ENCODE assay signal across 9 cellular contexts in genomic region chr5:81207009-81207408, GRCh38. TPM values are rescaled to one million over a fixed set of nuclear protein-coding genes. Genes with fewer than 3 reads are reported as not detected.
DNase-seq lines count a peak whose midpoint lies in the region; ATAC-seq and TF ChIP-seq lines count a peak whose summit lies in the region.
"Had no signal": no experiment of that assay in that cellular context is flagged by ENCODE, and none has a peak within 500 bp of the region (broad histone marks: within the 10 kb centered on the region; RNA-seq: fewer than 3 reads in every experiment).

No MANE protein-coding gene starts in this region.

- H2BK120ac ChIP-seq in mesendoderm (ENCODE audit: low read depth, low read length) = no peak overlapping the region
- H2BK120ac ChIP-seq in mesenchymal stem cell (ENCODE audit: low read depth, low read length) = no peak overlapping the region

- no peak for ATAC-seq in GM21825 (IDR thresholded peaks at IDR 0.05; ENCODE audit: unreplicated experiment)

- no peaks in the 10 kb centered on the region for H3K79me2 ChIP-seq in mesendoderm (ENCODE audit: control insufficient read depth, insufficient read depth, low read length)

- no peak overlapping the region for H3K4me3 ChIP-seq in astrocyte of the cerebellum (ENCODE audit: low read depth, low read length)
- H3K4me3 ChIP-seq in mesendoderm (ENCODE audit: low read length) = no peak overlapping the region
- H3K4me3 ChIP-seq in mesenchymal stem cell (ENCODE audit: insufficient read depth in 1 of 2, low read depth in 1 of 2, low read length in 2 of 2) = no peak overlapping the region

- H3K14ac ChIP-seq in mesenchymal stem cell (ENCODE audit: low read length in 2 of 2) = no peak overlapping the region

- H3K18ac ChIP-seq in mesendoderm (ENCODE audit: low read length) (no peak overlapping the region), mesenchymal stem cell (ENCODE audit: low read depth in 1 of 2, low read length in 2 of 2) (no peak overlapping the region)

- H3K27ac ChIP-seq in mesendoderm (ENCODE audit: low read depth, low read length) = no peak overlapping the region
- H3K27ac ChIP-seq in mesenchymal stem cell (ENCODE audit: low read length, poor library complexity, severe bottlenecking) = no peak overlapping the region

- no peaks in the 10 kb centered on the region for H3K9me3 ChIP-seq in mesenchymal stem cell (ENCODE audit: control insufficient read depth, low read length)

- no peak overlapping the region for H3K56ac ChIP-seq in mesendoderm (ENCODE audit: low read length)

- H3K9ac ChIP-seq in mesendoderm (ENCODE audit: low read length) = no peak overlapping the region
- no peak overlapping the region for H3K9ac ChIP-seq in mesenchymal stem cell (ENCODE audit: low read length)

- H3K23ac ChIP-seq in mesendoderm (ENCODE audit: low read length) (no peak overlapping the region), mesenchymal stem cell (ENCODE audit: low read length in 2 of 2) (no peak overlapping the region)

- H3K4ac ChIP-seq in mesendoderm (ENCODE audit: low read depth, low read length) (no peak overlapping the region), mesenchymal stem cell (ENCODE audit: low read depth in 1 of 2, low read length in 2 of 2) (no peak overlapping the region)

- H2AK5ac ChIP-seq in mesendoderm (ENCODE audit: low read length) (no peak overlapping the region), mesenchymal stem cell (ENCODE audit: low read length, severe bottlenecking) (no peak overlapping the region)

- peak; percentile 36 for TF ChIP-seq CTCF in astrocyte of the cerebellum (IDR thresholded peaks at IDR 0.05; ENCODE audit: low read depth, low read length, missing control alignments)

- H4K5ac ChIP-seq in mesendoderm (ENCODE audit: low read length) = no peak overlapping the region

- no peak overlapping the region for H4K91ac ChIP-seq in mesenchymal stem cell (ENCODE audit: low read length)

- H3K4me2 ChIP-seq in mesendoderm (ENCODE audit: low read length) (no peak overlapping the region), mesenchymal stem cell (ENCODE audit: low read length, poor library complexity, severe bottlenecking) (no peak overlapping the region)

- H2BK5ac ChIP-seq in mesendoderm (ENCODE audit: low read length) (no peak overlapping the region), mesenchymal stem cell (ENCODE audit: low read depth, low read length, poor library complexity, severe bottlenecking) (no peak overlapping the region)

- H3K4me1 ChIP-seq in mesendoderm (ENCODE audit: control insufficient read depth, low read depth, low read length) = no peaks in the 10 kb centered on the region
- no peaks in the 10 kb centered on the region for H3K4me1 ChIP-seq in mesenchymal stem cell (ENCODE audit: control insufficient read depth, insufficient read depth, low read depth, low read length)

- peak; percentile 36 for DNase-seq in ELR (ENCODE audit: low read depth)
- peak; percentile 31 for DNase-seq in HT-29 (ENCODE audit: low spot score)
- DNase-seq in astrocyte of the cerebellum (ENCODE audit: low read depth) = no peak
- DNase-seq in mesendoderm = peak; percentile 51
- DNase-seq in mesenchymal stem cell = no peak
- DNase-seq in NCI-H1694 treated with DMSO at 0.1 percent for 48 hours (lab: John Stamatoyannopoulos, UW) = no peak
- DNase-seq: activated naive CD8-positive, alpha-beta T cell treated with anti-CD3 and anti-CD28 coated beads for 36 hours; NCI-H345 had no signal

- in situ Hi-C loops in astrocyte of the cerebellum (cut with HindIII; ENCODE audit: low sequenced_read_pairs) = no loop called here

- no peak overlapping the region for H2BK15ac ChIP-seq in mesendoderm (replicated peaks; ENCODE audit: low read depth)
- no peak overlapping the region for H2BK15ac ChIP-seq in mesenchymal stem cell (ENCODE audit: low read depth, poor library complexity, severe bottlenecking)

- WGBS in mesendoderm (ENCODE audit: extremely low coverage, insufficient coverage, low lambda C conversion rate) = no CpG with 5 or more reads among the region's 5 CpGs
- 79% methylated on average over 5 of the region's 5 CpGs for WGBS in mesenchymal stem cell

- H2BK12ac ChIP-seq in mesenchymal stem cell (ENCODE audit: low read length in 2 of 2) = no peak overlapping the region

- no peak overlapping the region for H2AFZ ChIP-seq in mesenchymal stem cell (ENCODE audit: low read depth, low read length)

- H3K36me3 ChIP-seq in mesendoderm (ENCODE audit: control insufficient read depth, insufficient read depth, low read length) (no peaks in the 10 kb centered on the region), mesenchymal stem cell (ENCODE audit: control insufficient read depth in 1 of 2, insufficient read depth in 2 of 2, low read depth in 1 of 2, low read length in 2 of 2) (no peaks in the 10 kb centered on the region)

- H4K8ac ChIP-seq in mesendoderm (ENCODE audit: low read depth, low read length) (no peak overlapping the region), mesenchymal stem cell (ENCODE audit: low read length) (no peak overlapping the region)

- H3K27me3 ChIP-seq in mesendoderm (ENCODE audit: insufficient read depth, low read length, poor library complexity) (no peaks in the 10 kb centered on the region), mesenchymal stem cell (ENCODE audit: control insufficient read depth in 1 of 2, insufficient read depth in 1 of 2, low read length in 2 of 2) (peaks cover 0 to 8% of the 10 kb centered on the region in 2 experiments)

- H3K79me1 ChIP-seq in mesendoderm (ENCODE audit: low read length) (no peaks in the 10 kb centered on the region), mesenchymal stem cell (replicated peaks; ENCODE audit: low read length, poor library complexity, severe bottlenecking) (no peaks in the 10 kb centered on the region)

RNA-seq across cellular contexts. Expression of gene CKMT2, which starts 26.1 kb away (rescaled TPM):
- total RNA-seq in HT-29 (2014; rRNA removed; shearing (Covaris generic)) = 0.44 TPM in 1 of 2 replicates, not detected in the other
- polyA plus RNA-seq in mesendoderm (2013, experiment 1 of 2) = 1.8 TPM
- polyA plus RNA-seq in mesendoderm (2013, experiment 2 of 2) = 1.5 TPM
- polyA plus RNA-seq in mesenchymal stem cell (2013, experiment 1 of 2) = 0.19 TPM
- 0.19 TPM for polyA plus RNA-seq in mesenchymal stem cell (2013, experiment 2 of 2)
- total RNA-seq: activated naive CD8-positive, alpha-beta T cell treated with anti-CD3 and anti-CD28 coated beads for 36 hours had no signal

Comparison
In these comparisons a context has a peak if more than half of its experiments do, and no peak if none do; other contexts are left out.
1. DNase-seq: peak in ELR (single experiment), HT-29 (single experiment) and mesendoderm (single experiment); none in astrocyte of the cerebellum (single experiment), mesenchymal stem cell (single experiment) and NCI-H1694 treated with DMSO at 0.1 percent for 48 hours (single experiment).